Comparison of ENCODE assay signal across 9 cellular contexts in the genomic region with DNA sequence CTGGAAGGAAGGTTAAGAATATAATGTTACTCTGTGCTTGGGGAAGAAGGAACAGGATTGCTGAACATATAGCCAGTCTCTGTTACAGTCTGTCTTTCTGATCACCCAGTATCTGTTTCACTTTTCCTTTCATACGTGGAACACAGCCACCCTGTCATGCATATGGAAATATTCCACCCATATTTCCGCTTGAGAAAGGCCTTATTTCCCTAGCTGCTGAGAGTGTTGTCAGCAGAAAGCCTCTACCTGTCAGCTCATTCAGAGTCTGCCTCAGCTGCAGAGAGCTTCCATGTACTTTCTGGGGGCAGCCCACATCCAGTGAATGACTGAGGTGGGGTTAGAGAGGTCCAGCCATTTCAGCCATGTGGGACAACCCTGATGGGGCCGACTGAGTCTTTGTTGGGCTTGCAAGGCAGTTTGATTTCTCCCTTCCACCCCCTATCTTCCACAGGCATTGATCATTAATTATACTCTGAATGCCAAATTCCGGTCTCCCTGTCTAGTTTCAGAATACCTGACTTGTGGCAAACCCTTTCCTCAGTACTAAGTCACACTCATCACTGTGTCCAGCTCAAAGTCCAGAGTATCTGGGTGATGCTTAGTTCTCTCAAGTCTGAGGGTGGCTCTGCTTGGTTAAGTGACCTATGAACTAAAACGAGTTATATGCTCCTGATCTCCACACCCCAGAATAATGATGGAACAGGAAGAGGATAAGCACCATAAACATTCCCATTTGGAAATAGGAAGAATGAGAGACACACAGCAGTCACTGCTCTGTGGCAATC. TPM values are rescaled to one million over a fixed set of nuclear protein-coding genes. Genes with fewer than 3 reads are reported as not detected.
DNase-seq lines count a peak whose midpoint lies in the region; ATAC-seq lines count a peak whose summit lies in the region.
"Had no signal": no experiment of that assay in that cellular context is flagged by ENCODE, and none has a peak within 500 bp of the region (broad histone marks: within the 10 kb centered on the region; RNA-seq: fewer than 3 reads in every experiment).

No MANE protein-coding gene starts in this region.

- H3K4me3 Mint-ChIP-seq in activated CD4-positive, alpha-beta T cell treated with anti-CD3 and anti-CD28 coated beads, Interleukin-2, amount 10 ng/mL, durations not matched to agents 24 days and 14 days: peak overlapping the region; percentile 43
- no peak overlapping the region for H3K4me3 Mint-ChIP-seq in stimulated activated effector memory CD8-positive, alpha-beta T cell treated with anti-CD3 and anti-CD28 coated beads, Interleukin-12 subunit alpha, Interleukin-12 subunit beta, amount 100 ng/mL, for 72 hours

- peak; percentile 72 for DNase-seq in activated CD4-positive, alpha-beta T cell treated with anti-CD3 and anti-CD28 coated beads, Interleukin-2, amount 10 ng/mL, durations not matched to agents 24 days and 14 days
- no peak for DNase-seq in activated CD4-positive, alpha-beta T cell treated with anti-CD3 and anti-CD28 coated beads, Interleukin-2, amount 50 U/mL, for 48 hours
- DNase-seq in NAMALWA (ENCODE audit: low spot score) (peak; percentile 57), AG20443 (ENCODE audit: low spot score) (no peak), DMS153 treated with DMSO at 0.1 percent for 48 hours (lab: John Stamatoyannopoulos, UW; ENCODE audit: unreplicated experiment) (no peak), NCI-H82 (lab: John Stamatoyannopoulos, UW) (no peak)
- DNase-seq in stimulated activated effector memory CD8-positive, alpha-beta T cell treated with anti-CD3 and anti-CD28 coated beads, Interleukin-12 subunit alpha, Interleukin-12 subunit beta, amount 100 ng/mL, for 72 hours (ENCODE audit: low spot score in 2 of 2): no peak

- H3K36me3 Mint-ChIP-seq in activated CD4-positive, alpha-beta T cell treated with anti-CD3 and anti-CD28 coated beads, Interleukin-2, amount 10 ng/mL, durations not matched to agents 24 days and 14 days (ENCODE audit: low read depth): no peaks in the 10 kb centered on the region
- no peaks in the 10 kb centered on the region for H3K36me3 Mint-ChIP-seq in stimulated activated effector memory CD8-positive, alpha-beta T cell treated with anti-CD3 and anti-CD28 coated beads, Interleukin-12 subunit alpha, Interleukin-12 subunit beta, amount 100 ng/mL, for 72 hours

- H3K27me3 Mint-ChIP-seq in activated CD4-positive, alpha-beta T cell treated with anti-CD3 and anti-CD28 coated beads, Interleukin-2, amount 10 ng/mL, durations not matched to agents 24 days and 14 days: no peaks in the 10 kb centered on the region

- intact Hi-C loops in activated CD4-positive, alpha-beta T cell treated with anti-CD3 and anti-CD28 coated beads, Interleukin-2, amount 10 ng/mL, durations not matched to agents 24 days and 14 days (cut with micrococcal nuclease): no loop called here

- no peaks in the 10 kb centered on the region for H3K9me3 Mint-ChIP-seq in activated CD4-positive, alpha-beta T cell treated with anti-CD3 and anti-CD28 coated beads, Interleukin-2, amount 10 ng/mL, durations not matched to agents 24 days and 14 days
- H3K9me3 Mint-ChIP-seq in stimulated activated effector memory CD8-positive, alpha-beta T cell treated with anti-CD3 and anti-CD28 coated beads, Interleukin-12 subunit alpha, Interleukin-12 subunit beta, amount 100 ng/mL, for 72 hours: no peaks in the 10 kb centered on the region

- ATAC-seq in GM21825 (IDR thresholded peaks at IDR 0.05; ENCODE audit: unreplicated experiment): peak; percentile 93
- ATAC-seq in stimulated activated effector memory CD8-positive, alpha-beta T cell treated with anti-CD3 and anti-CD28 coated beads, Interleukin-12 subunit alpha, Interleukin-12 subunit beta, amount 100 ng/mL, for 72 hours: peak; percentile 59

- peak overlapping the region; percentile 81 for H3K27ac Mint-ChIP-seq in activated CD4-positive, alpha-beta T cell treated with anti-CD3 and anti-CD28 coated beads, Interleukin-2, amount 10 ng/mL, durations not matched to agents 24 days and 14 days
- H3K27ac Mint-ChIP-seq in stimulated activated effector memory CD8-positive, alpha-beta T cell treated with anti-CD3 and anti-CD28 coated beads, Interleukin-12 subunit alpha, Interleukin-12 subunit beta, amount 100 ng/mL, for 72 hours: peak overlapping the region; percentile 67

- H3K4me1 Mint-ChIP-seq in activated CD4-positive, alpha-beta T cell treated with anti-CD3 and anti-CD28 coated beads, Interleukin-2, amount 10 ng/mL, durations not matched to agents 24 days and 14 days: peaks cover 20% of the 10 kb centered on the region
- peaks cover 11% of the 10 kb centered on the region for H3K4me1 Mint-ChIP-seq in stimulated activated effector memory CD8-positive, alpha-beta T cell treated with anti-CD3 and anti-CD28 coated beads, Interleukin-12 subunit alpha, Interleukin-12 subunit beta, amount 100 ng/mL, for 72 hours

RNA-seq across cellular contexts. Expression of gene SMIM9, which starts 6.6 kb away (rescaled TPM):
- not detected in 2 replicates for total RNA-seq in activated CD4-positive, alpha-beta T cell treated with anti-CD3 and anti-CD28 coated beads, Interleukin-2, amount 10 ng/mL, durations not matched to agents 24 days and 14 days
- total RNA-seq: chondrocyte had no signal

RNA-seq across cellular contexts. Expression of gene MPP1, which starts 22.5 kb away (rescaled TPM):
- 22.4 and 25.6 TPM in 2 replicates for total RNA-seq in activated CD4-positive, alpha-beta T cell treated with anti-CD3 and anti-CD28 coated beads, Interleukin-2, amount 10 ng/mL, durations not matched to agents 24 days and 14 days

RNA-seq across cellular contexts. Expression of gene F8A1, which starts 58.3 kb away (rescaled TPM):
- 23.2 and 25.0 TPM in 2 replicates for total RNA-seq in activated CD4-positive, alpha-beta T cell treated with anti-CD3 and anti-CD28 coated beads, Interleukin-2, amount 10 ng/mL, durations not matched to agents 24 days and 14 days

Comparison
In these comparisons a context has a peak if more than half of its experiments do, and no peak if none do; other contexts are left out.
1. DNase-seq: peak in activated CD4-positive, alpha-beta T cell treated with anti-CD3 and anti-CD28 coated beads, Interleukin-2, amount 10 ng/mL, durations not matched to agents 24 days and 14 days (single experiment) and NAMALWA (single experiment); none in activated CD4-positive, alpha-beta T cell treated with anti-CD3 and anti-CD28 coated beads, Interleukin-2, amount 50 U/mL, for 48 hours (0 of 2), stimulated activated effector memory CD8-positive, alpha-beta T cell treated with anti-CD3 and anti-CD28 coated beads, Interleukin-12 subunit alpha, Interleukin-12 subunit beta, amount 100 ng/mL, for 72 hours (0 of 2), AG20443 (single experiment), DMS153 treated with DMSO at 0.1 percent for 48 hours (single experiment) and NCI-H82 (single experiment).